1 cellular context compared by ENCODE assay signal in the genomic region with DNA sequence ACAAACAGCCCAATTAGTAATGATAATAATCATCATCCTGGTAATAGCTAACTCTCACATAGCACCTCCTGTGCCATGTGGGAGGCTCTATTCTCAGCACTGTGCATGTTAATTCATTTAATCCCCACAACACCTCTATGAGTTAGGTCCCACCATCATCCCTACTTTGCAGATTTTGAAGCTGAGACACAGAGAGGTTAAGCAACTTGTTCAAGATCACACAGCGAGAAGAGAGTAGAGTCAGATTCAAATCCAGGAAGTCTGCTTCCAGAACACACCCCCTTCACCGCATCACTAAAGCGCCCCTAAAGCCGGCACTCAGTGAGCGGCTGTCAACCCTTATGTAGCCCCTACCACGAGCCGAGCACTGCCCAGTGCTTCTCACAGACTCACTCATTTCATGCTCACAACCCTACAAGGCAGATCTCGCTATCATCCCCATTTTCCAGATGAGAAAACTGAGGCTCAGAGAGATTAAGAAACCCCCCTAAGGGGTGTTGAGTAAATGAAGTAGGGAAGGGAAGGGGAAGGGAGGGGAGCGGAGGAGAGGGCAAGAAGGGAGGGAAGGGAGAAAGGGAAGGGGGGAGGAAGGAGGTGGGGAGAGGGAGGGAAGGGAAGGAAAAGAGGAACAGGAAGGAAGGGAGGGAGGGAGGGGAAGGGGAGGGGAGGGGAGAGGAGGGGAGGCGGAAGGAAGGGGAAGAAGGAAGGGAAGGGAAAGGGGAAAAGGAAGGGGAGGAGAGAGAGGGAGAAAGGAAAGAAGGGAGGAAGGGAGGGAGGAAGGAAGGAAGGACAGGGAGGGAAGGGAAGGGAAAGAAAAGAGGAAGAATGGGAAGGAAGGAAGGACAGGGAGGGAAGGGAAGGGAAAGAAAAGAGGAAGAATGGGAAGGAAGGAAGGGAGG.
TF ChIP-seq lines count a peak whose summit lies in the region.

No MANE protein-coding gene starts in this region.

TF ChIP-seq in K562, 482 proteins besides CTCF, POLR2A, EP300 and RAD21 (continued from another document):
- TF ChIP-seq, protein P1, sequence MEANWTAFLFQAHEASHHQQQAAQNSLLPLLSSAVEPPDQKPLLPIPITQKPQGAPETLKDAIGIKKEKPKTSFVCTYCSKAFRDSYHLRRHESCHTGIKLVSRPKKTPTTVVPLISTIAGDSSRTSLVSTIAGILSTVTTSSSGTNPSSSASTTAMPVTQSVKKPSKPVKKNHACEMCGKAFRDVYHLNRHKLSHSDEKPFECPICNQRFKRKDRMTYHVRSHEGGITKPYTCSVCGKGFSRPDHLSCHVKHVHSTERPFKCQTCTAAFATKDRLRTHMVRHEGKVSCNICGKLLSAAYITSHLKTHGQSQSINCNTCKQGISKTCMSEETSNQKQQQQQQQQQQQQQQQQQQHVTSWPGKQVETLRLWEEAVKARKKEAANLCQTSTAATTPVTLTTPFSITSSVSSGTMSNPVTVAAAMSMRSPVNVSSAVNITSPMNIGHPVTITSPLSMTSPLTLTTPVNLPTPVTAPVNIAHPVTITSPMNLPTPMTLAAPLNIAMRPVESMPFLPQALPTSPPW (CRISPR knock-in tag; IDR thresholded peaks at IDR 0.05), result no peak; the same call in 1 of the 2 replicates
- peak; percentile 86 to 92 for TF ChIP-seq KDM1A (IDR thresholded peaks at IDR 0.05)
- TF ChIP-seq ADNP (tag; IDR thresholded peaks at IDR 0.05), result peak; percentile 92
- TF ChIP-seq ZNF184 (CRISPR knock-in tag; IDR thresholded peaks at IDR 0.05), result no peak
- TF ChIP-seq, protein P2, sequence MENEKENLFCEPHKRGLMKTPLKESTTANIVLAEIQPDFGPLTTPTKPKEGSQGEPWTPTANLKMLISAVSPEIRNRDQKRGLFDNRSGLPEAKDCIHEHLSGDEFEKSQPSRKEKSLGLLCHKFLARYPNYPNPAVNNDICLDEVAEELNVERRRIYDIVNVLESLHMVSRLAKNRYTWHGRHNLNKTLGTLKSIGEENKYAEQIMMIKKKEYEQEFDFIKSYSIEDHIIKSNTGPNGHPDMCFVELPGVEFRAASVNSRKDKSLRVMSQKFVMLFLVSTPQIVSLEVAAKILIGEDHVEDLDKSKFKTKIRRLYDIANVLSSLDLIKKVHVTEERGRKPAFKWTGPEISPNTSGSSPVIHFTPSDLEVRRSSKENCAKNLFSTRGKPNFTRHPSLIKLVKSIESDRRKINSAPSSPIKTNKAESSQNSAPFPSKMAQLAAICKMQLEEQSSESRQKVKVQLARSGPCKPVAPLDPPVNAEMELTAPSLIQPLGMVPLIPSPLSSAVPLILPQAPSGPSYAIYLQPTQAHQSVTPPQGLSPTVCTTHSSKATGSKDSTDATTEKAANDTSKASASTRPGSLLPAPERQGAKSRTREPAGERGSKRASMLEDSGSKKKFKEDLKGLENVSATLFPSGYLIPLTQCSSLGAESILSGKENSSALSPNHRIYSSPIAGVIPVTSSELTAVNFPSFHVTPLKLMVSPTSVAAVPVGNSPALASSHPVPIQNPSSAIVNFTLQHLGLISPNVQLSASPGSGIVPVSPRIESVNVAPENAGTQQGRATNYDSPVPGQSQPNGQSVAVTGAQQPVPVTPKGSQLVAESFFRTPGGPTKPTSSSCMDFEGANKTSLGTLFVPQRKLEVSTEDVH (IDR thresholded peaks at IDR 0.05; ENCODE audit: low read depth, partially characterized antibody), result no peak
- no peak for TF ChIP-seq ZNF282 (CRISPR knock-in tag; IDR thresholded peaks at IDR 0.05)
- peak; percentile 96 for TF ChIP-seq SMARCA5 (IDR thresholded peaks at IDR 0.05)
- no peak for TF ChIP-seq ZBTB1 (CRISPR knock-in tag; IDR thresholded peaks at IDR 0.05; ENCODE audit: borderline replicate concordance, low read depth)
- TF ChIP-seq KAT7 (CRISPR knock-in tag; IDR thresholded peaks at IDR 0.05; ENCODE audit: borderline replicate concordance), result no peak
- TF ChIP-seq GTF2A2 (tag; IDR thresholded peaks at IDR 0.05), result no peak
- no peak for TF ChIP-seq RB1 (IDR thresholded peaks at IDR 0.05; ENCODE audit: low read depth)
- TF ChIP-seq, protein P3, sequence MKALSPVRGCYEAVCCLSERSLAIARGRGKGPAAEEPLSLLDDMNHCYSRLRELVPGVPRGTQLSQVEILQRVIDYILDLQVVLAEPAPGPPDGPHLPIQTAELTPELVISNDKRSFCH (CRISPR knock-in tag; IDR thresholded peaks at IDR 0.05), result no peak
- TF ChIP-seq, protein P3 (tag; IDR thresholded peaks at IDR 0.05), result no peak
- TF ChIP-seq, protein P4, sequence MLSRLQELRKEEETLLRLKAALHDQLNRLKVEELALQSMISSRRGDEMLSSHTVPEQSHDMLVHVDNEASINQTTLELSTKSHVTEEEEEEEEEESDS (CRISPR knock-in tag; IDR thresholded peaks at IDR 0.05), result no peak
- peak; percentile 70; the same call in 1 of the 2 replicates for TF ChIP-seq HDAC2 (IDR thresholded peaks at IDR 0.05)
- TF ChIP-seq HNRNPUL1 (IDR thresholded peaks at IDR 0.05; ENCODE audit: low read length), result no peak
- TF ChIP-seq, protein P5, sequence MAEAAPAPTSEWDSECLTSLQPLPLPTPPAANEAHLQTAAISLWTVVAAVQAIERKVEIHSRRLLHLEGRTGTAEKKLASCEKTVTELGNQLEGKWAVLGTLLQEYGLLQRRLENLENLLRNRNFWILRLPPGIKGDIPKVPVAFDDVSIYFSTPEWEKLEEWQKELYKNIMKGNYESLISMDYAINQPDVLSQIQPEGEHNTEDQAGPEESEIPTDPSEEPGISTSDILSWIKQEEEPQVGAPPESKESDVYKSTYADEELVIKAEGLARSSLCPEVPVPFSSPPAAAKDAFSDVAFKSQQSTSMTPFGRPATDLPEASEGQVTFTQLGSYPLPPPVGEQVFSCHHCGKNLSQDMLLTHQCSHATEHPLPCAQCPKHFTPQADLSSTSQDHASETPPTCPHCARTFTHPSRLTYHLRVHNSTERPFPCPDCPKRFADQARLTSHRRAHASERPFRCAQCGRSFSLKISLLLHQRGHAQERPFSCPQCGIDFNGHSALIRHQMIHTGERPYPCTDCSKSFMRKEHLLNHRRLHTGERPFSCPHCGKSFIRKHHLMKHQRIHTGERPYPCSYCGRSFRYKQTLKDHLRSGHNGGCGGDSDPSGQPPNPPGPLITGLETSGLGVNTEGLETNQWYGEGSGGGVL (CRISPR knock-in tag; IDR thresholded peaks at IDR 0.05), result no peak
- no peak for TF ChIP-seq NCOA6 (IDR thresholded peaks at IDR 0.05)
- no peak for TF ChIP-seq PHB2 (IDR thresholded peaks at IDR 0.05; ENCODE audit: low read depth)
- TF ChIP-seq CEBPB (tag; IDR thresholded peaks at IDR 0.05), result no peak
